1 cellular context compared by ENCODE assay signal in the genomic region with DNA sequence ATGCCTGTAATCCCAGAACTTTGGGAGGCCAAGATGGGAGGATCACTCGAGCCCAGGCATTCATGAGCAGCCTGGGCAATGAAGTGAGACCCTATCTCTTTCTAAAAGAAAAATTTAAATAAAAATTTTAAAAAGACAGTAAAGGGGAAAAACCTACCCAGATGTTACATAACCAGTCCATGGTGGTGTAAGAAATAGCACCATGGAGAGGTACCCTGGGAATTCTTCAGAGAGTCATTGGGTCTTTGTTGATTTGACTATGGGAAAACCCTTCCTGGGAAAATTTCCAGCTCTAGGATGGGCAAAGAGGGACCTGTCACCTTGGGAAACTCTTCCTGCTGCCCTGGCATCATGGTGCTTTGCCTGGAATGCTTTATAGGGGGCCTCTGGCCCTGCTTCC.
TF ChIP-seq lines count a peak whose summit lies in the region.

No MANE protein-coding gene starts in this region.

TF ChIP-seq in HepG2, 621 proteins besides CTCF, POLR2A, EP300 and RAD21:
- TF ChIP-seq, protein P1, sequence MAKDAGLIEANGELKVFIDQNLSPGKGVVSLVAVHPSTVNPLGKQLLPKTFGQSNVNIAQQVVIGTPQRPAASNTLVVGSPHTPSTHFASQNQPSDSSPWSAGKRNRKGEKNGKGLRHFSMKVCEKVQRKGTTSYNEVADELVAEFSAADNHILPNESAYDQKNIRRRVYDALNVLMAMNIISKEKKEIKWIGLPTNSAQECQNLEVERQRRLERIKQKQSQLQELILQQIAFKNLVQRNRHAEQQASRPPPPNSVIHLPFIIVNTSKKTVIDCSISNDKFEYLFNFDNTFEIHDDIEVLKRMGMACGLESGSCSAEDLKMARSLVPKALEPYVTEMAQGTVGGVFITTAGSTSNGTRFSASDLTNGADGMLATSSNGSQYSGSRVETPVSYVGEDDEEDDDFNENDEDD (CRISPR knock-in tag; IDR thresholded peaks at IDR 0.05; ENCODE audit: borderline replicate concordance) = no peak
- peak; percentile 36; the same call in 1 of the 2 replicates for TF ChIP-seq MIER2 (CRISPR knock-in tag; IDR thresholded peaks at IDR 0.05)
- TF ChIP-seq, protein P2, sequence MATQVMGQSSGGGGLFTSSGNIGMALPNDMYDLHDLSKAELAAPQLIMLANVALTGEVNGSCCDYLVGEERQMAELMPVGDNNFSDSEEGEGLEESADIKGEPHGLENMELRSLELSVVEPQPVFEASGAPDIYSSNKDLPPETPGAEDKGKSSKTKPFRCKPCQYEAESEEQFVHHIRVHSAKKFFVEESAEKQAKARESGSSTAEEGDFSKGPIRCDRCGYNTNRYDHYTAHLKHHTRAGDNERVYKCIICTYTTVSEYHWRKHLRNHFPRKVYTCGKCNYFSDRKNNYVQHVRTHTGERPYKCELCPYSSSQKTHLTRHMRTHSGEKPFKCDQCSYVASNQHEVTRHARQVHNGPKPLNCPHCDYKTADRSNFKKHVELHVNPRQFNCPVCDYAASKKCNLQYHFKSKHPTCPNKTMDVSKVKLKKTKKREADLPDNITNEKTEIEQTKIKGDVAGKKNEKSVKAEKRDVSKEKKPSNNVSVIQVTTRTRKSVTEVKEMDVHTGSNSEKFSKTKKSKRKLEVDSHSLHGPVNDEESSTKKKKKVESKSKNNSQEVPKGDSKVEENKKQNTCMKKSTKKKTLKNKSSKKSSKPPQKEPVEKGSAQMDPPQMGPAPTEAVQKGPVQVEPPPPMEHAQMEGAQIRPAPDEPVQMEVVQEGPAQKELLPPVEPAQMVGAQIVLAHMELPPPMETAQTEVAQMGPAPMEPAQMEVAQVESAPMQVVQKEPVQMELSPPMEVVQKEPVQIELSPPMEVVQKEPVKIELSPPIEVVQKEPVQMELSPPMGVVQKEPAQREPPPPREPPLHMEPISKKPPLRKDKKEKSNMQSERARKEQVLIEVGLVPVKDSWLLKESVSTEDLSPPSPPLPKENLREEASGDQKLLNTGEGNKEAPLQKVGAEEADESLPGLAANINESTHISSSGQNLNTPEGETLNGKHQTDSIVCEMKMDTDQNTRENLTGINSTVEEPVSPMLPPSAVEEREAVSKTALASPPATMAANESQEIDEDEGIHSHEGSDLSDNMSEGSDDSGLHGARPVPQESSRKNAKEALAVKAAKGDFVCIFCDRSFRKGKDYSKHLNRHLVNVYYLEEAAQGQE (IDR thresholded peaks at IDR 0.05; ENCODE audit: borderline replicate concordance in 1 of 2, low read depth in 1 of 2, low read length in 2 of 2) = peak in 1 of 2 experiments; percentile 84; a peak in 2 of 4 replicates
